Comparison of ENCODE assay signal across 1 cellular context in the genomic region with DNA sequence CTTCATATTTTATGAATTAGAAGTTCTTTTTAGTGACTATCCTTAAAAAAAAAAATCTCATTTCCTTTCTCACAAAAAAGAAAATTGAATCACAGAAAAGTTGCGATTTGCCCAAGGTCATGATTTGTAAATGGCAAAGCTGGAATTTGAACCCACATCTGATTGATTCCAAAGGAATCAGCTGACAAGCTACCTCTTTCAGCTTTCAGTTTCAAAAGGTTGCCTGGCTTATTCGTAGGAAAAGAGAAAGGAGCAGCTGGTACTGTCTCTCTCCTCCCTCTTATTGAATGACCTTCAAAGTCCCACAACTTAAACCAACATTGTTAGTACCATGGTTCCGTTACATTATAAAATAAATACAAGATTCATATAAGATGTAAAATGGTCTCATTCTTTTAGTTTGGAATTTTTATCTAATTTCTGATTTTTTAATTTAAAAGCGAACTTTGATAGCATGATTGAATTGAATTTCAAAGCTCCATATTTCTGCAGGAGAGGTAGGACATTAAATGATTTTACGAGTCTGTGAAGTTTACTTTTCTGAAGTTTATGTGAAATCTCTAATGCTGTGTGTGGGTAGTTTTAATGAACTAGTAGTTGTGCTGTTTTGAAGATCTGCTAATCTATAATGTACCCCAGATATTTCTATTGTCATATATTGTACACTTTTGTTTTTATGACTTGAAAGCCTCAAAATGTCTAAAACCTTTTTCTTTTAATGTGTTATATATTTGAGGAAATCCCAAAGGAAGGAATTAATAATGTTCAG.
TF ChIP-seq lines count a peak whose summit lies in the region.

No MANE protein-coding gene starts in this region.

TF ChIP-seq in HCT116, 20 proteins besides CTCF, POLR2A, EP300 and RAD21 (continued from another document):
- TF ChIP-seq, protein P1, sequence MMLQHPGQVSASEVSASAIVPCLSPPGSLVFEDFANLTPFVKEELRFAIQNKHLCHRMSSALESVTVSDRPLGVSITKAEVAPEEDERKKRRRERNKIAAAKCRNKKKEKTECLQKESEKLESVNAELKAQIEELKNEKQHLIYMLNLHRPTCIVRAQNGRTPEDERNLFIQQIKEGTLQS (IDR thresholded peaks at IDR 0.05): no peak
- no peak for TF ChIP-seq JUND (IDR thresholded peaks at IDR 0.05)
- TF ChIP-seq, protein P2, sequence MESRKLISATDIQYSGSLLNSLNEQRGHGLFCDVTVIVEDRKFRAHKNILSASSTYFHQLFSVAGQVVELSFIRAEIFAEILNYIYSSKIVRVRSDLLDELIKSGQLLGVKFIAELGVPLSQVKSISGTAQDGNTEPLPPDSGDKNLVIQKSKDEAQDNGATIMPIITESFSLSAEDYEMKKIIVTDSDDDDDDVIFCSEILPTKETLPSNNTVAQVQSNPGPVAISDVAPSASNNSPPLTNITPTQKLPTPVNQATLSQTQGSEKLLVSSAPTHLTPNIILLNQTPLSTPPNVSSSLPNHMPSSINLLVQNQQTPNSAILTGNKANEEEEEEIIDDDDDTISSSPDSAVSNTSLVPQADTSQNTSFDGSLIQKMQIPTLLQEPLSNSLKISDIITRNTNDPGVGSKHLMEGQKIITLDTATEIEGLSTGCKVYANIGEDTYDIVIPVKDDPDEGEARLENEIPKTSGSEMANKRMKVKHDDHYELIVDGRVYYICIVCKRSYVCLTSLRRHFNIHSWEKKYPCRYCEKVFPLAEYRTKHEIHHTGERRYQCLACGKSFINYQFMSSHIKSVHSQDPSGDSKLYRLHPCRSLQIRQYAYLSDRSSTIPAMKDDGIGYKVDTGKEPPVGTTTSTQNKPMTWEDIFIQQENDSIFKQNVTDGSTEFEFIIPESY (IDR thresholded peaks at IDR 0.05; ENCODE audit: extremely low read depth, insufficient replicate concordance, low read length): no peak
- TF ChIP-seq, protein P3, sequence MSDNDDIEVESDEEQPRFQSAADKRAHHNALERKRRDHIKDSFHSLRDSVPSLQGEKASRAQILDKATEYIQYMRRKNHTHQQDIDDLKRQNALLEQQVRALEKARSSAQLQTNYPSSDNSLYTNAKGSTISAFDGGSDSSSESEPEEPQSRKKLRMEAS (IDR thresholded peaks at IDR 0.05): no peak
